Comparison of ENCODE assay signal across 16 cellular contexts in the genomic region with DNA sequence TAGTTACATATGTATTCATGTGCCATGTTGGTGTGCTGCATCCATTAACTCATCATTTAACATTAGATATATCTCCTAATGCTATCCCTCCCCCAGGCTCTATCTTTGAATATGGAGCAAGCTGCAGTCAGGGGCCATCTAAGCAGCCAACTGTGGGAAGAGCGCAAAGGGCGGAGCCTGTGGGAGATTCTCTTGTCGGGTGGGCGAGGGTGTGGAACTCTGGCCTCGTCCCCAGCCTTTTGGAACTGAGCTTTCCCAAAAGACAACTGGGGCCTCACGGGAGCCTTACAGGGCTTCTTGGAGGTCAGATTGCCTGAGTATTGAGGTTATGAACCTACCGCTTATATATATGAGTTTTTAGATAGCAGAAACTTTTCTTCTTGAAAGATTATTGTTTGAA.
A peak's percentile ranks its signal among the peaks of the same experiment; 100 is the strongest.
DNase-seq lines count a peak whose midpoint lies in the region; ATAC-seq and TF ChIP-seq lines count a peak whose summit lies in the region.
"Had no signal": no experiment of that assay in that cellular context is flagged by ENCODE, and none has a peak within 500 bp of the region (broad histone marks: within the 10 kb centered on the region; RNA-seq: fewer than 3 reads in every experiment).

No MANE protein-coding gene starts in this region.

- no peaks in the 10 kb centered on the region for H3K9me3 Mint-ChIP-seq in CD8-positive, alpha-beta T cell
- no peaks in the 10 kb centered on the region for H3K9me3 Mint-ChIP-seq in activated CD8-positive, alpha-beta T cell treated with anti-CD3 and anti-CD28 coated beads for 36 hours
- peaks cover 0 to 2% (median 0%) of the 10 kb centered on the region in 11 donors for H3K9me3 Mint-ChIP-seq in naive thymus-derived CD4-positive, alpha-beta T cell
- H3K9me3 Mint-ChIP-seq: natural killer cell treated with Interleukin-12 subunit alpha and Interleukin-12 subunit beta and Interleukin-15 and Interleukin-18, amount 100 ng/mL, for 72 hours; type B pancreatic cell had no signal

- H3K4me3 Mint-ChIP-seq in CD8-positive, alpha-beta T cell = no peak overlapping the region
- no peak overlapping the region for H3K4me3 Mint-ChIP-seq in activated CD8-positive, alpha-beta T cell treated with anti-CD3 and anti-CD28 coated beads for 36 hours
- peak overlapping the region in 6 of 10 donors; percentile 9 to 50 (median 30) for H3K4me3 Mint-ChIP-seq in naive thymus-derived CD4-positive, alpha-beta T cell
- H3K4me3 Mint-ChIP-seq: type B pancreatic cell had no signal

- no peaks in the 10 kb centered on the region for H3K36me3 ChIP-seq in CD8-positive, alpha-beta T cell (ENCODE audit: insufficient read depth, low read length)
- H3K36me3 ChIP-seq in KOPT-K1 (ENCODE audit: insufficient read depth, low read length) = no peaks in the 10 kb centered on the region
- H3K36me3 ChIP-seq in naive thymus-derived CD4-positive, alpha-beta T cell (ENCODE audit: control insufficient read depth in 2 of 3, insufficient read depth in 3 of 3, low read length in 3 of 3) = no peaks in the 10 kb centered on the region
- H3K36me3 ChIP-seq: colonic mucosa, sigmoid colon had no signal

- H3K36me3 Mint-ChIP-seq in CD8-positive, alpha-beta T cell = no peaks in the 10 kb centered on the region
- no peaks in the 10 kb centered on the region for H3K36me3 Mint-ChIP-seq in activated CD8-positive, alpha-beta T cell treated with anti-CD3 and anti-CD28 coated beads for 36 hours (ENCODE audit: low read depth)
- H3K36me3 Mint-ChIP-seq in naive thymus-derived CD4-positive, alpha-beta T cell = no peaks in the 10 kb centered on the region
- H3K36me3 Mint-ChIP-seq: natural killer cell treated with Interleukin-12 subunit alpha and Interleukin-12 subunit beta and Interleukin-15 and Interleukin-18, amount 100 ng/mL, for 72 hours; type B pancreatic cell had no signal

- CTCF ChIA-PET in CD8-positive, alpha-beta T cell (lab: Charles Lee) = no interaction called here
- CTCF ChIA-PET in activated CD8-positive, alpha-beta T cell treated with anti-CD3 and anti-CD28 coated beads for 36 hours (lab: Charles Lee) = interaction anchor here (0.9 to 5.5 kb wide), 8 partner anchors 13 to 815 kb away, joined by 4 to 72 read pairs (median 6); a partner anchor contains a TSS
- CTCF ChIA-PET in naive thymus-derived CD4-positive, alpha-beta T cell (lab: Charles Lee) = interaction anchor here (0.6 to 1.2 kb wide), 2 partner anchors 135 to 1917 kb away, joined by 3 to 4 read pairs; no protein-coding TSS in a partner anchor

- DNase-seq in CD8-positive, alpha-beta T cell = no peak
- DNase-seq in activated CD8-positive, alpha-beta T cell treated with anti-CD3 and anti-CD28 coated beads for 36 hours = no peak
- DNase-seq in naive thymus-derived CD4-positive, alpha-beta T cell = no peak
- DNase-seq in epidermal melanocyte (ENCODE audit: insufficient read length, low spot score) (no peak), DMS153 treated with DMSO at 0.1 percent for 48 hours (lab: John Stamatoyannopoulos, UW; ENCODE audit: unreplicated experiment) (no peak)
- DNase-seq: AML-193, colonic mucosa, glutamatergic neuron, H7, NCI-H1694 treated with DMSO at 0.1 percent for 48 hours, sigmoid colon had no signal

- no peaks in the 10 kb centered on the region for H3K27me3 Mint-ChIP-seq in CD8-positive, alpha-beta T cell (ENCODE audit: low read depth)
- H3K27me3 Mint-ChIP-seq in activated CD8-positive, alpha-beta T cell treated with anti-CD3 and anti-CD28 coated beads for 36 hours = no peaks in the 10 kb centered on the region
- peaks cover 0 to 6% (median 0%) of the 10 kb centered on the region in 5 donors for H3K27me3 Mint-ChIP-seq in naive thymus-derived CD4-positive, alpha-beta T cell

- H3K9me3 ChIP-seq in CD8-positive, alpha-beta T cell (ENCODE audit: low read length) = no peaks in the 10 kb centered on the region
- no peaks in the 10 kb centered on the region for H3K9me3 ChIP-seq in KOPT-K1 (ENCODE audit: insufficient read depth, low read length, poor library complexity, severe bottlenecking)
- no peaks in the 10 kb centered on the region for H3K9me3 ChIP-seq in naive thymus-derived CD4-positive, alpha-beta T cell (ENCODE audit: control insufficient read depth in 2 of 3, low read length in 3 of 3)
- H3K9me3 ChIP-seq: colonic mucosa, sigmoid colon had no signal

- no peak for ATAC-seq in CD8-positive, alpha-beta T cell
- no peak for ATAC-seq in activated CD8-positive, alpha-beta T cell treated with anti-CD3 and anti-CD28 coated beads for 36 hours
- ATAC-seq in naive thymus-derived CD4-positive, alpha-beta T cell = no peak
- ATAC-seq in GM19455 (IDR thresholded peaks at IDR 0.05; ENCODE audit: unreplicated experiment) = no peak
- ATAC-seq: K562 had no signal

- POLR2A ChIA-PET in CD8-positive, alpha-beta T cell (lab: Charles Lee) = no interaction called here
- POLR2A ChIA-PET in activated CD8-positive, alpha-beta T cell treated with anti-CD3 and anti-CD28 coated beads for 36 hours (lab: Charles Lee) = interaction anchor here (0.7 to 2.3 kb wide), 7 partner anchors 32 to 1986 kb away, joined by 3 to 15 read pairs (median 3); a partner anchor contains a TSS
- POLR2A ChIA-PET in naive thymus-derived CD4-positive, alpha-beta T cell (lab: Charles Lee) = no interaction called here

- no peak for TF ChIP-seq CTCF in CD8-positive, alpha-beta T cell (IDR thresholded peaks at IDR 0.05)
- no peak for TF ChIP-seq CTCF in activated CD8-positive, alpha-beta T cell treated with anti-CD3 and anti-CD28 coated beads for 36 hours (IDR thresholded peaks at IDR 0.05)

- H3K27ac Mint-ChIP-seq in CD8-positive, alpha-beta T cell = peak overlapping the region; percentile 5
- H3K27ac Mint-ChIP-seq in activated CD8-positive, alpha-beta T cell treated with anti-CD3 and anti-CD28 coated beads for 36 hours = peak overlapping the region; percentile 78
- H3K27ac Mint-ChIP-seq in naive thymus-derived CD4-positive, alpha-beta T cell = peak overlapping the region in 4 of 9 donors; percentile 30 to 74 (median 41)
- H3K27ac Mint-ChIP-seq: natural killer cell treated with Interleukin-12 subunit alpha and Interleukin-12 subunit beta and Interleukin-15 and Interleukin-18, amount 100 ng/mL, for 72 hours; type B pancreatic cell had no signal

- no peaks in the 10 kb centered on the region for H3K27me3 ChIP-seq in CD8-positive, alpha-beta T cell (ENCODE audit: insufficient read depth, low read length)
- no peaks in the 10 kb centered on the region for H3K27me3 ChIP-seq in naive thymus-derived CD4-positive, alpha-beta T cell (ENCODE audit: control insufficient read depth in 2 of 2, insufficient read depth in 2 of 2, low read length in 2 of 2)
- H3K27me3 ChIP-seq: colonic mucosa, sigmoid colon had no signal

- H3K4me3 ChIP-seq in CD8-positive, alpha-beta T cell (ENCODE audit: low read depth, low read length) = no peak overlapping the region
- no peak overlapping the region for H3K4me3 ChIP-seq in naive thymus-derived CD4-positive, alpha-beta T cell (ENCODE audit: low read length)
- H3K4me3 ChIP-seq: colonic mucosa, K562, sigmoid colon had no signal

- H3K4me1 ChIP-seq in CD8-positive, alpha-beta T cell (ENCODE audit: insufficient read depth, low read length) = peaks cover 9% of the 10 kb centered on the region
- peaks cover 6 to 7% of the 10 kb centered on the region in 2 donors for H3K4me1 ChIP-seq in naive thymus-derived CD4-positive, alpha-beta T cell (ENCODE audit: control insufficient read depth in 2 of 2, insufficient read depth in 2 of 2, low read length in 2 of 2)
- H3K4me1 ChIP-seq: colonic mucosa, sigmoid colon had no signal

- no peak overlapping the region for H3K27ac ChIP-seq in CD8-positive, alpha-beta T cell (ENCODE audit: low read depth, low read length)
- H3K27ac ChIP-seq in KOPT-K1 (ENCODE audit: low read depth, low read length, poor library complexity, severe bottlenecking) = peak overlapping the region; percentile 45
- H3K27ac ChIP-seq in naive thymus-derived CD4-positive, alpha-beta T cell (ENCODE audit: low read depth, low read length) = no peak overlapping the region
- H3K27ac ChIP-seq: colonic mucosa, sigmoid colon had no signal

- H3K4me1 Mint-ChIP-seq in CD8-positive, alpha-beta T cell (ENCODE audit: low read depth) = peaks cover 15% of the 10 kb centered on the region
- H3K4me1 Mint-ChIP-seq in activated CD8-positive, alpha-beta T cell treated with anti-CD3 and anti-CD28 coated beads for 36 hours (ENCODE audit: low read depth) = peaks cover 22% of the 10 kb centered on the region
- peaks cover 6 to 15% (median 14%) of the 10 kb centered on the region in 7 donors for H3K4me1 Mint-ChIP-seq in naive thymus-derived CD4-positive, alpha-beta T cell

- intact Hi-C loops in CD8-positive, alpha-beta T cell (cut with DNase I, micrococcal nuclease) = loop anchor here in 1 of 2 experiments (5.0 kb wide), 1 partner anchor 1066 kb away; no protein-coding TSS in a partner anchor
- intact Hi-C loops in activated CD8-positive, alpha-beta T cell treated with anti-CD3 and anti-CD28 coated beads for 36 hours (cut with micrococcal nuclease) = loop anchor here (2.0 to 10.0 kb wide), 3 partner anchors 119 to 689 kb away; a partner anchor contains a TSS
- intact Hi-C loops in naive thymus-derived CD4-positive, alpha-beta T cell (cut with micrococcal nuclease) = loop anchor here (1.0 to 5.0 kb wide), 7 partner anchors 39 to 1209 kb away; no protein-coding TSS in a partner anchor

Comparison
In these comparisons a context has a peak if more than half of its experiments do, and no peak if none do; other contexts are left out.
1. H3K4me3 Mint-ChIP-seq: peak in naive thymus-derived CD4-positive, alpha-beta T cell (6 of 10); none in CD8-positive, alpha-beta T cell (single experiment) and activated CD8-positive, alpha-beta T cell treated with anti-CD3 and anti-CD28 coated beads for 36 hours (single experiment).